In genomic region chr16:81127051-81127450, GRCh38 we compare ENCODE assay signal across 23 cellular contexts. TPM values are rescaled to one million over a fixed set of nuclear protein-coding genes. Genes with fewer than 3 reads are reported as not detected.
DNase-seq lines count a peak whose midpoint lies in the region; ATAC-seq, FAIRE-seq and TF ChIP-seq lines count a peak whose summit lies in the region.
"Had no signal": no experiment of that assay in that cellular context is flagged by ENCODE, and none has a peak within 500 bp of the region (broad histone marks: within the 10 kb centered on the region; RNA-seq: fewer than 3 reads in every experiment).

No MANE protein-coding gene starts in this region.

- no peaks in the 10 kb centered on the region for H3K36me3 Mint-ChIP-seq in WTC11
- no peaks in the 10 kb centered on the region for H3K36me3 Mint-ChIP-seq in activated naive CD8-positive, alpha-beta T cell treated with anti-CD3 and anti-CD28 coated beads, Interleukin-2, amount 50 U/mL, for 24 hours (ENCODE audit: low read depth)
- H3K36me3 Mint-ChIP-seq in neural progenitor cell: no peaks in the 10 kb centered on the region

- no peak for TF ChIP-seq CTCF in AG04450 (IDR thresholded peaks at IDR 0.05; ENCODE audit: low read depth, low read length)
- no peak for TF ChIP-seq CTCF in fibroblast of the aortic adventitia (IDR thresholded peaks at IDR 0.05; ENCODE audit: insufficient read depth, low read length)
- TF ChIP-seq CTCF in WTC11 (IDR thresholded peaks at IDR 0.05): no peak
- no peak for TF ChIP-seq CTCF in neural progenitor cell (IDR thresholded peaks at IDR 0.05)

- H3K9ac ChIP-seq in neural progenitor cell: no peak overlapping the region

- H3K27ac ChIP-seq in AG04450 (ENCODE audit: low read depth, low read length) (no peak overlapping the region), neural progenitor cell (no peak overlapping the region)
- H3K27ac ChIP-seq: neutrophil, right atrium auricular region, stomach, vagina had no signal

- DNase-seq in AG04450 (ENCODE audit: low read depth, low spot score) (peak; percentile 41), H54 (ENCODE audit: insufficient read length, low spot score) (peak; percentile 44), T1000 (lab: John Stamatoyannopoulos, UW) (peak; percentile 89), fibroblast of the aortic adventitia (ENCODE audit: low read depth) (peak; percentile 4), WTC11 (ENCODE audit: low spot score) (no peak), Right ventricle myocardium superior (no peak), neural progenitor cell (ENCODE audit: low spot score) (no peak)
- no peak for DNase-seq in activated naive CD8-positive, alpha-beta T cell treated with anti-CD3 and anti-CD28 coated beads, Interleukin-2, amount 50 U/mL, for 24 hours
- DNase-seq: activated CD4-positive, alpha-beta memory T cell treated with anti-CD3 and anti-CD28 coated beads, Interleukin-2, amount 10 ng/mL, durations not matched to agents 7 days and 5 days; aorta; dermis blood vessel endothelial cell; HCEC 1CT; hypothalamus; left colon; NCI-H2029; NCI-H524 treated with DMSO at 0.1 percent for 48 hours; OCI-M1; stomach had no signal

- H3K27me3 Mint-ChIP-seq in WTC11 (ENCODE audit: low read depth): no peaks in the 10 kb centered on the region; the same call in 1 of the 2 replicates
- peaks cover 2% of the 10 kb centered on the region for H3K27me3 Mint-ChIP-seq in activated naive CD8-positive, alpha-beta T cell treated with anti-CD3 and anti-CD28 coated beads, Interleukin-2, amount 50 U/mL, for 24 hours
- H3K27me3 Mint-ChIP-seq in neural progenitor cell (ENCODE audit: insufficient read depth, low read depth): peaks cover 3% of the 10 kb centered on the region
- H3K27me3 Mint-ChIP-seq: activated CD4-positive, alpha-beta memory T cell treated with anti-CD3 and anti-CD28 coated beads, Interleukin-2, amount 10 ng/mL, durations not matched to agents 7 days and 5 days had no signal

- H3K9me3 ChIP-seq in AG04450 (ENCODE audit: control insufficient read depth, insufficient read depth, low read length) (no peaks in the 10 kb centered on the region), neural progenitor cell (ENCODE audit: low read depth) (no peaks in the 10 kb centered on the region)
- H3K9me3 ChIP-seq: neutrophil, right atrium auricular region, stomach, vagina had no signal

- H3K4me3 ChIP-seq in AG04450 (ENCODE audit: low read depth, low read length) (no peak overlapping the region), fibroblast of the aortic adventitia (ENCODE audit: low read depth, low read length) (no peak overlapping the region), neural progenitor cell (no peak overlapping the region)
- H3K4me3 ChIP-seq: right atrium auricular region, stomach, vagina had no signal

- no peaks in the 10 kb centered on the region for H3K36me3 ChIP-seq in neural progenitor cell
- H3K36me3 ChIP-seq: neutrophil, right atrium auricular region, stomach, vagina had no signal

- H4K20me1 ChIP-seq in neural progenitor cell (ENCODE audit: low read depth): no peaks in the 10 kb centered on the region

- CTCF ChIA-PET in AG04450 (lab: Charles Lee): no interaction called here
- CTCF ChIA-PET in WTC11 (lab: Charles Lee): no interaction called here

- no peak overlapping the region for H3K4me3 Mint-ChIP-seq in WTC11
- no peak overlapping the region for H3K4me3 Mint-ChIP-seq in activated naive CD8-positive, alpha-beta T cell treated with anti-CD3 and anti-CD28 coated beads, Interleukin-2, amount 50 U/mL, for 24 hours
- no peak overlapping the region for H3K4me3 Mint-ChIP-seq in neural progenitor cell
- H3K4me3 Mint-ChIP-seq: activated CD4-positive, alpha-beta memory T cell treated with anti-CD3 and anti-CD28 coated beads, Interleukin-2, amount 10 ng/mL, durations not matched to agents 7 days and 5 days had no signal

- intact Hi-C loops in Right ventricle myocardium superior (cut with DNase I): no loop called here

- peaks cover 2% of the 10 kb centered on the region for H3K27me3 ChIP-seq in AG04450 (ENCODE audit: control insufficient read depth, insufficient read depth, low read length)
- no peaks in the 10 kb centered on the region for H3K27me3 ChIP-seq in neural progenitor cell
- H3K27me3 ChIP-seq: neutrophil, right atrium auricular region, stomach, vagina had no signal

- POLR2A ChIA-PET in AG04450 (lab: Yijun Ruan, JAX) (no interaction called here), WTC11 (lab: Charles Lee) (no interaction called here)

- H3K4me1 Mint-ChIP-seq in WTC11 (no peaks in the 10 kb centered on the region), neural progenitor cell (no peaks in the 10 kb centered on the region)
- H3K4me1 Mint-ChIP-seq in activated naive CD8-positive, alpha-beta T cell treated with anti-CD3 and anti-CD28 coated beads, Interleukin-2, amount 50 U/mL, for 24 hours: no peaks in the 10 kb centered on the region
- H3K4me1 Mint-ChIP-seq: activated CD4-positive, alpha-beta memory T cell treated with anti-CD3 and anti-CD28 coated beads, Interleukin-2, amount 10 ng/mL, durations not matched to agents 7 days and 5 days had no signal

- no peaks in the 10 kb centered on the region for H3K9me3 Mint-ChIP-seq in WTC11
- H3K9me3 Mint-ChIP-seq in activated naive CD8-positive, alpha-beta T cell treated with anti-CD3 and anti-CD28 coated beads, Interleukin-2, amount 50 U/mL, for 24 hours: no peaks in the 10 kb centered on the region
- no peaks in the 10 kb centered on the region for H3K9me3 Mint-ChIP-seq in neural progenitor cell
- H3K9me3 Mint-ChIP-seq: activated CD4-positive, alpha-beta memory T cell treated with anti-CD3 and anti-CD28 coated beads, Interleukin-2, amount 10 ng/mL, durations not matched to agents 7 days and 5 days had no signal

- no peak overlapping the region for H3K4me2 ChIP-seq in neural progenitor cell

- no peak for ATAC-seq in WTC11
- ATAC-seq in activated naive CD8-positive, alpha-beta T cell treated with anti-CD3 and anti-CD28 coated beads, Interleukin-2, amount 50 U/mL, for 24 hours: no peak
- ATAC-seq in Right ventricle myocardium superior (ENCODE audit: poor library complexity): no peak
- ATAC-seq: left colon had no signal

- no peaks in the 10 kb centered on the region for H3K4me1 ChIP-seq in neural progenitor cell
- H3K4me1 ChIP-seq: right atrium auricular region, stomach, vagina had no signal

- no peaks in the 10 kb centered on the region for H3K79me2 ChIP-seq in neural progenitor cell (ENCODE audit: low read depth)

- FAIRE-seq in H54 (lab: Jason Lieb, UNC): no peak
- FAIRE-seq: D721Med had no signal

- TF ChIP-seq POLR2A in H54 (IDR thresholded peaks at IDR 0.05; ENCODE audit: low read depth, low read length): no peak

- no peaks in the 10 kb centered on the region for H3F3A ChIP-seq in neural progenitor cell (ENCODE audit: low read depth)

- no peak overlapping the region for H2AFZ ChIP-seq in neural progenitor cell (replicated peaks)

- H3K27ac Mint-ChIP-seq in WTC11: no peak overlapping the region
- H3K27ac Mint-ChIP-seq in activated naive CD8-positive, alpha-beta T cell treated with anti-CD3 and anti-CD28 coated beads, Interleukin-2, amount 50 U/mL, for 24 hours: no peak overlapping the region
- no peak overlapping the region for H3K27ac Mint-ChIP-seq in neural progenitor cell
- H3K27ac Mint-ChIP-seq: activated CD4-positive, alpha-beta memory T cell treated with anti-CD3 and anti-CD28 coated beads, Interleukin-2, amount 10 ng/mL, durations not matched to agents 7 days and 5 days had no signal

TF ChIP-seq in WTC11, 78 proteins besides CTCF, POLR2A, EP300 and RAD21 (continues in another document):
- no peak for TF ChIP-seq ATF6 (CRISPR knock-in tag; IDR thresholded peaks at IDR 0.05)
- TF ChIP-seq USF1 (CRISPR knock-in tag; IDR thresholded peaks at IDR 0.05): no peak

RNA-seq across cellular contexts. Expression of gene GCSH, which starts 30.9 kb away (rescaled TPM):
- polyA plus RNA-seq in AG04450 (2011; rRNA removed): 16.1 and 26.7 TPM in 2 replicates
- polyA minus RNA-seq in AG04450 (2011; rRNA and poly(A)+ RNA removed): 2.0 and 5.6 TPM in 2 replicates
- total RNA-seq in fibroblast of the aortic adventitia (ENCODE audit: low replicate concordance) (36.2 and 84.3 TPM in 2 replicates), WTC11 (2021) (95.9 to 97.1 TPM (median 96.4 TPM) in 3 replicates), Right ventricle myocardium superior (43.6 TPM), neural progenitor cell (ENCODE audit: low replicate concordance) (126 and 235 TPM in 2 replicates)

RNA-seq across cellular contexts. Expression of gene C16orf46, which starts 50.0 kb away (rescaled TPM):
- 0.31 and 0.33 TPM in 2 replicates for polyA plus RNA-seq in AG04450 (2011; rRNA removed)
- polyA minus RNA-seq in AG04450 (2011; rRNA and poly(A)+ RNA removed): 0.43 TPM in 1 of 2 replicates, not detected in the other
- total RNA-seq in fibroblast of the aortic adventitia (ENCODE audit: low replicate concordance) (0.54 and 0.90 TPM in 2 replicates), WTC11 (2021) (1.1 to 1.3 TPM (median 1.2 TPM) in 3 replicates), Right ventricle myocardium superior (0.38 TPM), neural progenitor cell (ENCODE audit: low replicate concordance) (1.7 and 2.5 TPM in 2 replicates)
- total RNA-seq: mononuclear cell had no signal

Comparison
In these comparisons a context has a peak if more than half of its experiments do, and no peak if none do; other contexts are left out.
1. DNase-seq: peak in AG04450 (single experiment), H54 (single experiment), T1000 (single experiment) and fibroblast of the aortic adventitia (single experiment); none in WTC11 (single experiment), activated naive CD8-positive, alpha-beta T cell treated with anti-CD3 and anti-CD28 coated beads, Interleukin-2, amount 50 U/mL, for 24 hours (single experiment), Right ventricle myocardium superior (single experiment) and neural progenitor cell (single experiment).